8 cellular contexts compared by ENCODE assay signal in the genomic region with DNA sequence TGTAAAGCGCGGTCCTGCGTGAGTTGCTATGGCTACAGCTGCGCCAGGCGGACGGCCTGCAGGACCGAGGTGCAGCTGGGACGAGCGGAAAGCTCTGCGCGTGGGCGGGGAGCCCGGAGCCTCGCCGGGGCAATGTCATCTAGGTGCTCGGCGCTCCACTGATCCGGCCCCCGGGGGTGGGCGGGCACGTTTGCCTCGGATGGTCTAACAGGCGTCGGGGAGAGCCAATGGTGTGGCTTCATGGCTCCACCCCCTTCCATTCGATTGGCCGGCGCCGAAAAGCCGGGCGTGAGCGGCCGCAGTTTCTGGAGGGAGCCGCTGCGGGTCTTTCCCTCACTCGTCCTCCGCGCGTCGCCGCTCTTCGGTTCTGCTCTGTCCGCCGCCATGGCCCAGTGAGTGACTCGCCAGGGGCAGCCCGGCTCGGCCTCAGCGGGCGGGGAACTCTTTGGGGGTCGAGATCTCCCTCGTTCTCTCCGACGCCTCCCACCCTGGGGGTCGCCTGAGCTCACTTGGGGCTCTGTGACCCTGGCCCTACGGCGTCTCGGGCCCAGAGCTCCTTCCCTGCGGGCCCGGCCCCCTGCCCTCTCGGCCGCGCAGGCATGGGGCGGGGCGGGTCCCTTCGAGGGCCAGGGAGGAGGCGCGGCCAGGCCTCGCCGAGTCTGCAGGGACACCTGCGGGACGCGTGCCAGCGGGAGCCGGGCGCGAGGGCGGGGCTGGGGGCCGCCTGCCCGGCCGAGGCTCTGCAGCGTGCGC. TPM values are rescaled to one million over a fixed set of nuclear protein-coding genes. Genes with fewer than 3 reads are reported as not detected.
DNase-seq lines count a peak whose midpoint lies in the region; ATAC-seq, FAIRE-seq and TF ChIP-seq lines count a peak whose summit lies in the region.

A gene (plus strand): TSS at position 331 of the 753 bp plus-strand sequence. CDS start 54 bp downstream, at position 385.

- H3K36me3 ChIP-seq in kidney (ENCODE audit: control insufficient read depth in 1 of 2, insufficient read depth in 2 of 2, low read length in 2 of 2), result peaks cover 6 to 15% of the 10 kb centered on the region in 2 donors

- peak; percentile 30 for FAIRE-seq in kidney (lab: Jason Lieb, UNC)

- DNase-seq in AG10803 (ENCODE audit: low read depth) (peak; percentile 97), NCI-H460 (ENCODE audit: extremely low read depth, low read depth) (peak; percentile 96), cerebellum (ENCODE audit: low spot score) (peak; percentile 100), kidney (peak; percentile 99)
- DNase-seq in activated CD4-positive, alpha-beta T cell treated with anti-CD3 and anti-CD28 coated beads for 1 hour, result peak; percentile 95
- DNase-seq in stimulated activated CD4-positive, alpha-beta T cell treated with anti-CD3 and anti-CD28 coated beads, Interleukin-15, amount 100 ng/mL, for 24 hours, result peak; percentile 100

- peak; percentile 97 for ATAC-seq in GM19043 (IDR thresholded peaks at IDR 0.05; ENCODE audit: low read depth, unreplicated experiment)
- peak; percentile 92 for ATAC-seq in HG03378 (IDR thresholded peaks at IDR 0.05; ENCODE audit: unreplicated experiment)

- no peaks in the 10 kb centered on the region for H3K9me3 ChIP-seq in kidney (ENCODE audit: control insufficient read depth in 1 of 2, low read length in 2 of 2)

- peak within 1 kb of the TSS; percentile 87 for H3K4me3 ChIP-seq in AG10803 (ENCODE audit: low read length)
- H3K4me3 ChIP-seq in kidney (ENCODE audit: low read length in 2 of 2), result peak within 1 kb of the TSS; percentile 78 to 87

- intact Hi-C loops in kidney (cut with DNase I), result no loop called here

- TF ChIP-seq CTCF in AG10803 (conservative IDR thresholded peaks at IDR 0.05; ENCODE audit: low read length), result no peak
- TF ChIP-seq CTCF in kidney (IDR thresholded peaks at IDR 0.05; ENCODE audit: borderline replicate concordance, extremely low read depth, insufficient read depth), result no peak

- peaks cover 5 to 9% of the 10 kb centered on the region in 2 donors for H3K4me1 ChIP-seq in kidney (ENCODE audit: control insufficient read depth in 1 of 2, insufficient read depth in 1 of 2, low read depth in 1 of 2, low read length in 2 of 2)

- H3K27ac ChIP-seq in kidney (ENCODE audit: low read depth in 2 of 2, low read length in 2 of 2), result peak within 1 kb of the TSS; percentile 81 to 82

- H3K9ac ChIP-seq in kidney (ENCODE audit: low read length in 2 of 2), result peak within 1 kb of the TSS; percentile 33 to 69

RNA-seq across cellular contexts. Expression of the gene that starts here (rescaled TPM):
- 439 and 614 TPM in 2 replicates for total RNA-seq in NCI-H460 (2014; rRNA removed; shearing (Covaris generic))
- 503 and 518 TPM in 2 replicates for polyA plus RNA-seq in NCI-H460 (2014; cell fraction: nucleus; rRNA removed)
- total RNA-seq in cerebellum, result 61.9 TPM
- 72.8 TPM for total RNA-seq in kidney
- 95.1 TPM for polyA plus RNA-seq in kidney (ENCODE audit: insufficient read depth, low read depth, low replicate concordance)

Comparison
In these comparisons a context has a peak if more than half of its experiments do, and no peak if none do; other contexts are left out.
1. Peak in every context shown above with its lines: DNase-seq, ATAC-seq, H3K4me3 ChIP-seq and H3K27ac ChIP-seq.